1 cellular context compared by ENCODE assay signal in the genomic region with DNA sequence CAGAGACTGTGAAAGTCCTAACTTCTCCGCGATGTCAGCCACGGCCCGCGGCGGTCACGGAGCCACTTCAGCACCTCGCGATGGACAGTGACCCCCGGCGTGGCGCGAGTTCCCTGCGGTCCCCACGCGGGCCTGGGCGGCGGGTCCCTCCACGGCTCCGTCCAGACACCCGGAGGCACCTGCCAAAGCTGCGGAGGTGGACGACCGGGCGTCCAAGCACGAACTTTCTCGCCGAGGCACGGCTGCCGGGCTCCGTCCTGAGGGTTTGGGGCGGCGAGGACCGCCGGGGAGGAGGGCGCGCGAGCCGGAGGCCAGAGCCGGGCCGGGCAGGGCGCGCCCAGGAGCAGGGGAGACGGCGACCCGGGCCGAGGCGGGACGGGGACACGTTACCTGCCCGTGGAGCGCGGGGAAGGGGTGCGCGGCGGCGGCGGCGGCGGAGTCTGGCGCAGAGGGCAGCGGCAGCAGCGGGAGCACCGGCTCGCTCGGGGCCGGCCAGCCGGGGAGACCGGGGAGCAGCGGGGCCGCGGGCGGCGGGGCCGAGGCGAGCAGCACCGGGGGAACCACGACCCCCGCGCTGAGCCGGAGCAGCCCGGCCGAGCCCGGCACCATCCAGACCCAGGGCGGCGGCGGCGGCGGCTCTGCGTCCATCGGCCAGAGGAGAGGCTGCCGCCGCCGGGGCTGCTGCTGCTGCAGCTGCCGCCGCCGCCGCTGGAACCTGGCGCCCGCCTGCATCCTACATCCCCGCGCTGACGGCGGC.
TF ChIP-seq lines count a peak whose summit lies in the region.

No MANE protein-coding gene starts in this region.

TF ChIP-seq in GM12878, 131 proteins besides CTCF, POLR2A, EP300 and RAD21:
- TF ChIP-seq ASH2L (IDR thresholded peaks at IDR 0.05; ENCODE audit: borderline replicate concordance, low read depth), result no peak
- TF ChIP-seq, protein P1, sequence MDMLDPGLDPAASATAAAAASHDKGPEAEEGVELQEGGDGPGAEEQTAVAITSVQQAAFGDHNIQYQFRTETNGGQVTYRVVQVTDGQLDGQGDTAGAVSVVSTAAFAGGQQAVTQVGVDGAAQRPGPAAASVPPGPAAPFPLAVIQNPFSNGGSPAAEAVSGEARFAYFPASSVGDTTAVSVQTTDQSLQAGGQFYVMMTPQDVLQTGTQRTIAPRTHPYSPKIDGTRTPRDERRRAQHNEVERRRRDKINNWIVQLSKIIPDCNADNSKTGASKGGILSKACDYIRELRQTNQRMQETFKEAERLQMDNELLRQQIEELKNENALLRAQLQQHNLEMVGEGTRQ (IDR thresholded peaks at IDR 0.05; ENCODE audit: borderline replicate concordance, low read depth, low read length), result no peak
- no peak for TF ChIP-seq CREM (IDR thresholded peaks at IDR 0.05; ENCODE audit: low read depth)
- no peak for TF ChIP-seq BMI1 (IDR thresholded peaks at IDR 0.05; ENCODE audit: borderline replicate concordance)
- no peak for TF ChIP-seq STAT3 (IDR thresholded peaks at IDR 0.05; ENCODE audit: low read depth, low read length)
- TF ChIP-seq, protein P2, sequence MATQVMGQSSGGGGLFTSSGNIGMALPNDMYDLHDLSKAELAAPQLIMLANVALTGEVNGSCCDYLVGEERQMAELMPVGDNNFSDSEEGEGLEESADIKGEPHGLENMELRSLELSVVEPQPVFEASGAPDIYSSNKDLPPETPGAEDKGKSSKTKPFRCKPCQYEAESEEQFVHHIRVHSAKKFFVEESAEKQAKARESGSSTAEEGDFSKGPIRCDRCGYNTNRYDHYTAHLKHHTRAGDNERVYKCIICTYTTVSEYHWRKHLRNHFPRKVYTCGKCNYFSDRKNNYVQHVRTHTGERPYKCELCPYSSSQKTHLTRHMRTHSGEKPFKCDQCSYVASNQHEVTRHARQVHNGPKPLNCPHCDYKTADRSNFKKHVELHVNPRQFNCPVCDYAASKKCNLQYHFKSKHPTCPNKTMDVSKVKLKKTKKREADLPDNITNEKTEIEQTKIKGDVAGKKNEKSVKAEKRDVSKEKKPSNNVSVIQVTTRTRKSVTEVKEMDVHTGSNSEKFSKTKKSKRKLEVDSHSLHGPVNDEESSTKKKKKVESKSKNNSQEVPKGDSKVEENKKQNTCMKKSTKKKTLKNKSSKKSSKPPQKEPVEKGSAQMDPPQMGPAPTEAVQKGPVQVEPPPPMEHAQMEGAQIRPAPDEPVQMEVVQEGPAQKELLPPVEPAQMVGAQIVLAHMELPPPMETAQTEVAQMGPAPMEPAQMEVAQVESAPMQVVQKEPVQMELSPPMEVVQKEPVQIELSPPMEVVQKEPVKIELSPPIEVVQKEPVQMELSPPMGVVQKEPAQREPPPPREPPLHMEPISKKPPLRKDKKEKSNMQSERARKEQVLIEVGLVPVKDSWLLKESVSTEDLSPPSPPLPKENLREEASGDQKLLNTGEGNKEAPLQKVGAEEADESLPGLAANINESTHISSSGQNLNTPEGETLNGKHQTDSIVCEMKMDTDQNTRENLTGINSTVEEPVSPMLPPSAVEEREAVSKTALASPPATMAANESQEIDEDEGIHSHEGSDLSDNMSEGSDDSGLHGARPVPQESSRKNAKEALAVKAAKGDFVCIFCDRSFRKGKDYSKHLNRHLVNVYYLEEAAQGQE (IDR thresholded peaks at IDR 0.05; ENCODE audit: low read depth, low read length), result peak; percentile 48; the same call in 1 of the 2 replicates
TF ChIP-seq in GM12878: peak in this region for 1.
